In the genomic region with DNA sequence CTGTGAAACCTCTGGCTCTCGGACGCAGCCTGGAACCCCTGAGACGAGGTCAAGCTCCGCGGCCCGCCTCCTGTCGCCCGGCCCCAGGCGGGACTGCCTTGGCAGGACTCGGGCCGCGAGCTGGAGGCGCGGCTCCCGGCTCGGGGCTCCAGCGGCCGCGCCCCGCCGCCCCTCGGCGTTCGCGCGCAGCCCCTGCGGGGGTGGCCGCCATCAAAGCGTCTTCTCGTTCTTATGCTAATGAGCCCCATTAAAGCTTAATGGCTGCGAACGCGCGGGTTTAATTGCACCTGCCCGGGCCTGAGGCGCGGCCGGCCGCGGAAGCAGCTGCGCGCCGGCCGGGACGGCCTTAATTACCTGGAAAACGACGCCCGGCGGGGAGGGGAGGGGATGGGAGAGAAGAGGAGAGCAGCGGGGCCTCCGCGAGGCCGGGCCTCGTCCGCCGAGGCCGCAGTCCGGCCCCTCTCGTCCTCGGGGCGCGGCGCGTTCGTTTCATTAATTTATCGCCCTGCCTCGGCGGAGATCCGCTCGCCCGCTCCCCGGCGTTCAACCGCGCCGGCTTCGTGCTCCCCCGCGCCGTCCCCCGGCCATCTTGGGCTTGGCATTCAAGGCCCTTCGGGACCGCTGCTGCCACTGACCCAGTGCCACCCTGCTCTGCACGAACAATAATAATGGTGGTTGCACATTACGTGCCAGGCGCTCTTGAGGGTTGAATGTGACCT, we compare ENCODE assay signal across 10 cellular contexts. TPM values are rescaled to one million over a fixed set of nuclear protein-coding genes. Genes with fewer than 3 reads are reported as not detected.
DNase-seq lines count a peak whose midpoint lies in the region; ATAC-seq and TF ChIP-seq lines count a peak whose summit lies in the region.
"Had no signal": no experiment of that assay in that cellular context is flagged by ENCODE, and none has a peak within 500 bp of the region (broad histone marks: within the 10 kb centered on the region; RNA-seq: fewer than 3 reads in every experiment).

No MANE protein-coding gene starts in this region.

- H4K91ac ChIP-seq in mesenchymal stem cell (ENCODE audit: low read length): peak overlapping the region; percentile 7

- peaks cover 65% of the 10 kb centered on the region for H3K4me1 ChIP-seq in mesenchymal stem cell (ENCODE audit: control insufficient read depth, insufficient read depth, low read depth, low read length)
- H3K4me1 ChIP-seq in thoracic aorta (ENCODE audit: control insufficient read depth in 1 of 2, low read depth in 2 of 2): peaks cover 16 to 52% of the 10 kb centered on the region in 2 donors

- H2AFZ ChIP-seq in mesenchymal stem cell (ENCODE audit: low read depth, low read length): no peak overlapping the region

- no peaks in the 10 kb centered on the region for H3K9me3 Mint-ChIP-seq in activated T-helper 17 cell treated with anti-CD3 and anti-CD28 coated beads, Interleukin-2, amount 50 U/mL, for 72 hours
- H3K9me3 Mint-ChIP-seq: T-helper 1 cell treated with Interleukin-12 subunit alpha and Interleukin-12 subunit beta and Interleukin-4 antibody, amounts not matched to agents 30 μg/mL and 1 μg/mL, for 36 hours had no signal

- no peaks in the 10 kb centered on the region for H3K27me3 Mint-ChIP-seq in activated T-helper 17 cell treated with anti-CD3 and anti-CD28 coated beads, Interleukin-2, amount 50 U/mL, for 72 hours

- H3K27ac ChIP-seq in cingulate gyrus (ENCODE audit: low read depth, low read length) (peak overlapping the region; percentile 63), mesenchymal stem cell (ENCODE audit: low read length, poor library complexity, severe bottlenecking) (no peak overlapping the region), thoracic aorta (peak overlapping the region in 1 of 2 donors; percentile 6)

- peak overlapping the region; percentile 3 to 83 for H3K4ac ChIP-seq in mesenchymal stem cell (ENCODE audit: low read depth in 1 of 2, low read length in 2 of 2)

- peak overlapping the region in 1 of 2 experiments; percentile 73 for H3K23ac ChIP-seq in mesenchymal stem cell (ENCODE audit: low read length in 2 of 2)

- peak overlapping the region; percentile 28 for H2AK5ac ChIP-seq in mesenchymal stem cell (ENCODE audit: low read length, severe bottlenecking)

- peaks cover 10% of the 10 kb centered on the region for H3K4me1 Mint-ChIP-seq in activated T-helper 17 cell treated with anti-CD3 and anti-CD28 coated beads, Interleukin-2, amount 50 U/mL, for 72 hours

- H4K8ac ChIP-seq in mesenchymal stem cell (ENCODE audit: low read length): peak overlapping the region; percentile 88

- peak overlapping the region; percentile 34 for H2BK15ac ChIP-seq in mesenchymal stem cell (ENCODE audit: low read depth, poor library complexity, severe bottlenecking)

- peak; percentile 19 for DNase-seq in NCI-H2081 treated with DMSO at 0.1 percent for 48 hours (lab: John Stamatoyannopoulos, UW)
- DNase-seq in mesenchymal stem cell: no peak
- no peak for DNase-seq in thoracic aorta (ENCODE audit: low spot score)
- no peak for DNase-seq in T-helper 2 cell
- DNase-seq: activated effector memory CD4-positive, alpha-beta T cell treated with Interleukin-2 at 50 U/mL for 16 hours; NCI-H2107 had no signal

- peak overlapping the region in 1 of 2 experiments; percentile 63 for H3K14ac ChIP-seq in mesenchymal stem cell (ENCODE audit: low read length in 2 of 2)

- H3K36me3 Mint-ChIP-seq in activated T-helper 17 cell treated with anti-CD3 and anti-CD28 coated beads, Interleukin-2, amount 50 U/mL, for 72 hours (ENCODE audit: low read depth): no peaks in the 10 kb centered on the region

- WGBS in mesenchymal stem cell: 16% methylated on average over 82 of the region's 86 CpGs

- H2BK12ac ChIP-seq in mesenchymal stem cell (ENCODE audit: low read length in 2 of 2): peak overlapping the region in 1 of 2 experiments; percentile 42

- H3K4me3 ChIP-seq in mesenchymal stem cell (ENCODE audit: insufficient read depth in 1 of 2, low read depth in 1 of 2, low read length in 2 of 2) (peak overlapping the region in 1 of 2 experiments; percentile 70), thoracic aorta (peak overlapping the region; percentile 67)

- peaks cover 2 to 11% of the 10 kb centered on the region in 2 experiments for H3K36me3 ChIP-seq in mesenchymal stem cell (ENCODE audit: control insufficient read depth in 1 of 2, insufficient read depth in 2 of 2, low read depth in 1 of 2, low read length in 2 of 2)
- H3K36me3 ChIP-seq in thoracic aorta: no peaks in the 10 kb centered on the region

- no peaks in the 10 kb centered on the region for H3K9me3 ChIP-seq in mesenchymal stem cell (ENCODE audit: control insufficient read depth, low read length)
- H3K9me3 ChIP-seq in thoracic aorta: no peaks in the 10 kb centered on the region

- no peak for TF ChIP-seq CTCF in thoracic aorta (IDR thresholded peaks at IDR 0.05)

- no peak overlapping the region for H3K27ac Mint-ChIP-seq in activated T-helper 17 cell treated with anti-CD3 and anti-CD28 coated beads, Interleukin-2, amount 50 U/mL, for 72 hours
- H3K27ac Mint-ChIP-seq: T-helper 1 cell treated with Interleukin-12 subunit alpha and Interleukin-12 subunit beta and Interleukin-4 antibody, amounts not matched to agents 30 μg/mL and 1 μg/mL, for 36 hours had no signal

- no peak overlapping the region for H3K4me3 Mint-ChIP-seq in activated T-helper 17 cell treated with anti-CD3 and anti-CD28 coated beads, Interleukin-2, amount 50 U/mL, for 72 hours
- H3K4me3 Mint-ChIP-seq: T-helper 1 cell treated with Interleukin-12 subunit alpha and Interleukin-12 subunit beta and Interleukin-4 antibody, amounts not matched to agents 30 μg/mL and 1 μg/mL, for 36 hours had no signal

- H2BK5ac ChIP-seq in mesenchymal stem cell (ENCODE audit: low read depth, low read length, poor library complexity, severe bottlenecking): no peak overlapping the region

- H3K79me1 ChIP-seq in mesenchymal stem cell (replicated peaks; ENCODE audit: low read length, poor library complexity, severe bottlenecking): peaks cover 41% of the 10 kb centered on the region

- H3K27me3 ChIP-seq in mesenchymal stem cell (ENCODE audit: control insufficient read depth in 1 of 2, insufficient read depth in 1 of 2, low read length in 2 of 2) (no peaks in the 10 kb centered on the region), thoracic aorta (replicated peaks; ENCODE audit: insufficient read depth) (no peaks in the 10 kb centered on the region)

- H3K9ac ChIP-seq in mesenchymal stem cell (ENCODE audit: low read length): peak overlapping the region; percentile 80

- peak overlapping the region; percentile 59 to 86 for H3K18ac ChIP-seq in mesenchymal stem cell (ENCODE audit: low read depth in 1 of 2, low read length in 2 of 2)

- H3K4me2 ChIP-seq in mesenchymal stem cell (ENCODE audit: low read length, poor library complexity, severe bottlenecking): peak overlapping the region; percentile 45

- H2BK120ac ChIP-seq in mesenchymal stem cell (ENCODE audit: low read depth, low read length): peak overlapping the region; percentile 59

- ATAC-seq in thoracic aorta (ENCODE audit: insufficient number of reproducible peaks, low FRiP score, low read depth) (no peak), HG03378 (IDR thresholded peaks at IDR 0.05; ENCODE audit: unreplicated experiment) (no peak)
- ATAC-seq in activated T-helper 17 cell treated with anti-CD3 and anti-CD28 coated beads, Interleukin-2, amount 50 U/mL, for 72 hours (replicated peaks): no peak

RNA-seq across cellular contexts. Expression of a gene that starts 19.2 kb away (rescaled TPM):
- 24.1 TPM for polyA plus RNA-seq in mesenchymal stem cell (2013, experiment 1 of 2)
- polyA plus RNA-seq in mesenchymal stem cell (2013, experiment 2 of 2): 22.8 TPM
- total RNA-seq in thoracic aorta: 10 to 100 TPM; 21.0 to 31.5 TPM
- 10 to 100 TPM in 1 of 2 donors, 1 to 10 TPM in 1; 7.0 to 16.0 TPM for total RNA-seq in activated T-helper 17 cell treated with anti-CD3 and anti-CD28 coated beads, Interleukin-2, amount 50 U/mL, for 72 hours
